Comparison of ENCODE assay signal across 35 cellular contexts in the genomic region with DNA sequence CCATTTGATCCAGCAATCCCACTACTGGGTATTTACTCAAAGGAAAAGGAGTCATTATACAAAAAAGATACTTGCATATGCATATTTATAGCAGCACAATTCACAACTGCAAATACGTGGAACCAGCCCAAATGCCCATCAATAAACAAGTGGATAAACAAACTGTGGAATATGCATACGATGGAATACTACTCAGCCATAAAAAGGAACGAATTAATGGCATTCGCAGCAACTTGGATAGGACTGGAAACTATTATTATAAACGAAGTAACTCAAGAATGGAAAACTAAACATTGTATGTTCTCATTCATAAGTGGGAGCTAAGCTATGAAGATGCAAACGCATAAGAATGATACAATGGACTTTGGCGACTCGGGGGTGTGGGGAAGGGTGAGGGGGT.
"Had no signal": no experiment of that assay in that cellular context is flagged by ENCODE, and none has a peak within 500 bp of the region (broad histone marks: within the 10 kb centered on the region; RNA-seq: fewer than 3 reads in every experiment).

No MANE protein-coding gene starts in this region.

- H3K27me3 ChIP-seq: MG63 had no signal

- DNase-seq: Kasumi-1, MG63, MM.1S, MV-4-11, NCI-H1048, NCI-H1092, NCI-H1092 treated with DMSO at 0.1 percent for 48 hours, NCI-H1105, NCI-H1105 treated with DMSO at 0.1 percent for 48 hours, NCI-H1417, NCI-H1417 treated with DMSO at 0.1 percent for 48 hours, NCI-H1436, NCI-H1436 treated with DMSO at 0.1 percent for 48 hours, NCI-H146, NCI-H1694, NCI-H1694 treated with DMSO at 0.1 percent for 48 hours, NCI-H187, NCI-H187 treated with DMSO at 0.1 percent for 48 hours, NCI-H1930, NCI-H2029, NCI-H2029 treated with DMSO at 0.1 percent for 48 hours, NCI-H2081, NCI-H2081 treated with DMSO at 0.1 percent for 48 hours, NCI-H2107, NCI-H2171, NCI-H2171 treated with DMSO at 0.1 percent for 48 hours, NCI-H2227 treated with DMSO at 0.1 percent for 48 hours, NCI-H226, NCI-H345, NCI-H446, NCI-H446 treated with DMSO at 0.1 percent for 48 hours, NCI-H510A, NCI-H510A treated with DMSO at 0.1 percent for 48 hours, NCI-H524, NCI-H524 treated with DMSO at 0.1 percent for 48 hours had no signal

- H3K36me3 ChIP-seq: MG63 had no signal

- H3K9me3 ChIP-seq: MG63 had no signal

- H3K4me3 ChIP-seq: MG63 had no signal
